ENCODE assay signal across 19 cellular contexts in genomic region chr16:84919751-84920150, GRCh38.
DNase-seq lines count a peak whose midpoint lies in the region; ATAC-seq, FAIRE-seq and TF ChIP-seq lines count a peak whose summit lies in the region.
"Had no signal": no experiment of that assay in that cellular context is flagged by ENCODE, and none has a peak within 500 bp of the region (broad histone marks: within the 10 kb centered on the region; RNA-seq: fewer than 3 reads in every experiment).

No MANE protein-coding gene starts in this region.

- BruUV-seq in K562 (replicated peaks; lab: Mats Ljungman, UMichigan) = no TSS peak
- BruUV-seq in mammary epithelial cell (replicated peaks; lab: Mats Ljungman, UMichigan) = no TSS peak

- H3K9me3 Mint-ChIP-seq in GM23338 (no peaks in the 10 kb centered on the region), nephron (no peaks in the 10 kb centered on the region)
- H3K9me3 Mint-ChIP-seq: CD4-positive, alpha-beta T cell had no signal

- no peaks in the 10 kb centered on the region for H3K9me2 ChIP-seq in GM23338 (ENCODE audit: insufficient read depth)

- intact Hi-C loops in K562 (cut with micrococcal nuclease) (no loop called here), stomach (cut with DNase I; ENCODE audit: low total_unique reads) (no loop called here), mammary epithelial cell (cut with micrococcal nuclease) (no loop called here)

- dilution Hi-C loops in mammary epithelial cell (cut with HindIII; ENCODE audit: low sequenced_read_pairs) = loop anchor here (10.0 kb wide), 1 partner anchor 55 kb away; no protein-coding TSS in a partner anchor

- H3K9me1 ChIP-seq in K562 (ENCODE audit: control insufficient read depth, insufficient read depth, low read length) = no peaks in the 10 kb centered on the region

- TF ChIP-seq CTCF in GM23338 (conservative IDR thresholded peaks at IDR 0.05; ENCODE audit: low read depth in 2 of 2) = no peak
- TF ChIP-seq CTCF in K562 (IDR thresholded peaks at IDR 0.05 in 2 of 3, conservative IDR thresholded peaks at IDR 0.05 in 1 of 3; ENCODE audit: insufficient read depth in 2 of 3, low read depth in 1 of 3, low read length in 3 of 3) = no peak
- no peak for TF ChIP-seq CTCF in nephron (IDR thresholded peaks at IDR 0.05; ENCODE audit: unreplicated experiment in 3 of 3)
- TF ChIP-seq CTCF in stomach (IDR thresholded peaks at IDR 0.05) = no peak
- TF ChIP-seq CTCF in mammary epithelial cell (conservative IDR thresholded peaks at IDR 0.05 in 1 of 2, IDR thresholded peaks at IDR 0.05 in 1 of 2; ENCODE audit: extremely low read depth in 1 of 2, insufficient read depth in 1 of 2, low read depth in 1 of 2, low read length in 2 of 2) = no peak

- no peaks in the 10 kb centered on the region for H3K9me3 ChIP-seq in K562 (replicated peaks; ENCODE audit: control insufficient read depth, insufficient read depth, low read depth, low read length)
- no peaks in the 10 kb centered on the region for H3K9me3 ChIP-seq in stomach
- H3K9me3 ChIP-seq in mammary epithelial cell (replicated peaks; ENCODE audit: insufficient read depth, low read length) = no peaks in the 10 kb centered on the region

- TF ChIP-seq RAD21 in K562 (CRISPR knock-in tag; conservative IDR thresholded peaks at IDR 0.05 in 1 of 2, IDR thresholded peaks at IDR 0.05 in 1 of 2) = no peak

- H2AFZ ChIP-seq in GM23338 (peak overlapping the region; percentile 78; the same call in 1 of the 2 replicates), K562 (ENCODE audit: low read depth, low read length) (no peak overlapping the region), mammary epithelial cell (ENCODE audit: low read depth, low read length) (no peak overlapping the region)

- H3K27me3 ChIP-seq in GM23338 (ENCODE audit: insufficient read depth) (no peaks in the 10 kb centered on the region), K562 (ENCODE audit: control insufficient read depth in 2 of 2, insufficient read depth in 2 of 2, low read length in 2 of 2) (peaks cover 46 to 54% of the 10 kb centered on the region in 2 experiments), stomach (peaks cover 0 to 18% (median 0%) of the 10 kb centered on the region in 3 donors), mammary epithelial cell (ENCODE audit: insufficient read depth, low read length) (peaks cover 7% of the 10 kb centered on the region)

- H3K79me2 ChIP-seq in GM23338 (replicated peaks; ENCODE audit: insufficient read depth) (no peaks in the 10 kb centered on the region), K562 (ENCODE audit: control insufficient read depth, insufficient read depth, low read length) (no peaks in the 10 kb centered on the region), mammary epithelial cell (ENCODE audit: insufficient read depth, low read length) (no peaks in the 10 kb centered on the region)

- TF ChIP-seq EP300 in K562 (IDR thresholded peaks at IDR 0.05; ENCODE audit: low read length) = no peak
- TF ChIP-seq EP300 in stomach (IDR thresholded peaks at IDR 0.05) = no peak

- TF ChIP-seq POLR2A in K562 (conservative IDR thresholded peaks at IDR 0.05) (no peak), stomach (IDR thresholded peaks at IDR 0.05) (no peak)

- H3K36me3 Mint-ChIP-seq in GM23338 (ENCODE audit: low read depth) (no peaks in the 10 kb centered on the region), nephron (ENCODE audit: low read depth) (no peaks in the 10 kb centered on the region)

- POLR2A ChIA-PET in K562 (lab: Yijun Ruan, JAX) = interaction anchor here (0.7 to 1.1 kb wide), 2 partner anchors 34 to 59 kb away, joined by 3 read pairs; no protein-coding TSS in a partner anchor

- H3K27ac Mint-ChIP-seq in GM23338 (no peak overlapping the region), nephron (peak overlapping the region; percentile 52 to 90 (median 86))
- H3K27ac Mint-ChIP-seq: CD4-positive, alpha-beta T cell had no signal

- in situ Hi-C loops in K562 (cut with MboI) (no loop called here), mammary epithelial cell (cut with MboI; ENCODE audit: low sequenced_read_pairs in 2 of 2) (no loop called here)

- H3K27me3 Mint-ChIP-seq in GM23338 (ENCODE audit: insufficient read depth, low read depth, poor library complexity) = peaks cover 10% of the 10 kb centered on the region
- peaks cover 29% of the 10 kb centered on the region for H3K27me3 Mint-ChIP-seq in nephron (ENCODE audit: low read depth)

- H3K27ac ChIP-seq in GM23338 (ENCODE audit: low read depth) = no peak overlapping the region
- H3K27ac ChIP-seq in K562 (ENCODE audit: extremely low read depth, low read depth, low read length) = no peak overlapping the region
- H3K27ac ChIP-seq in stomach = peak overlapping the region in 3 of 5 donors; percentile 12 to 62 (median 22)
- H3K27ac ChIP-seq in mammary epithelial cell (ENCODE audit: insufficient read depth, low read depth, low read length) = no peak overlapping the region

- H3K4me2 ChIP-seq in GM23338 (no peak overlapping the region), K562 (ENCODE audit: insufficient read depth, low read length) (no peak overlapping the region), mammary epithelial cell (ENCODE audit: insufficient read depth, low read depth, low read length) (no peak overlapping the region)

- CTCF ChIA-PET in K562 (lab: Yijun Ruan, JAX; ENCODE audit: low intra/inter-chr PET ratio) (no interaction called here), mammary epithelial cell (lab: Charles Lee; ENCODE audit: low non-redundant PET) (no interaction called here)

- no peak overlapping the region for H3K9ac ChIP-seq in K562 (ENCODE audit: insufficient read depth in 1 of 2, low read depth in 2 of 2, low read length in 2 of 2)
- no peak overlapping the region for H3K9ac ChIP-seq in mammary epithelial cell (ENCODE audit: insufficient read depth, low read length)

- H3K4me3 Mint-ChIP-seq in GM23338 (no peak overlapping the region), nephron (peak overlapping the region in 2 of 3 experiments; percentile 15 to 54)
- H3K4me3 Mint-ChIP-seq: CD4-positive, alpha-beta T cell had no signal

- H3K4me3 ChIP-seq in GM23338 = no peak overlapping the region
- no peak overlapping the region for H3K4me3 ChIP-seq in K562
- no peak overlapping the region for H3K4me3 ChIP-seq in stomach
- H3K4me3 ChIP-seq in mammary epithelial cell (replicated peaks in 1 of 3; ENCODE audit: insufficient read depth in 1 of 3, low read depth in 2 of 3, low read length in 3 of 3) = no peak overlapping the region

- DNase-seq in GM23338 (ENCODE audit: low spot score) (peak; percentile 69), K562 (ENCODE audit: extremely low read depth in 1 of 4, low spot score in 3 of 4) (peak in 2 of 4 experiments; percentile 33 to 44), stomach (no peak), NCI-H526 (lab: John Stamatoyannopoulos, UW) (no peak), mammary epithelial cell (no peak), MV-4-11 (lab: John Stamatoyannopoulos, UW) (no peak)
- DNase-seq: CD4-positive, alpha-beta T cell; DMS153; GDM1; MM.1S; NCI-H1105; NCI-H2081 treated with DMSO at 0.1 percent for 48 hours; NCI-H748 treated with DMSO at 0.1 percent for 48 hours; OCI-M1; RPMI8226 had no signal

- no peaks in the 10 kb centered on the region for H3K36me3 ChIP-seq in GM23338 (ENCODE audit: insufficient read depth)
- no peaks in the 10 kb centered on the region for H3K36me3 ChIP-seq in K562 (ENCODE audit: control insufficient read depth, insufficient read depth, low read length)
- H3K36me3 ChIP-seq in stomach = no peaks in the 10 kb centered on the region
- no peaks in the 10 kb centered on the region for H3K36me3 ChIP-seq in mammary epithelial cell (ENCODE audit: insufficient read depth, low read length)

- H3K4me1 ChIP-seq in GM23338 (ENCODE audit: insufficient read depth) (no peaks in the 10 kb centered on the region), K562 (replicated peaks in 1 of 2; ENCODE audit: control insufficient read depth in 2 of 2, insufficient read depth in 2 of 2, low read length in 2 of 2) (peaks cover 3 to 14% of the 10 kb centered on the region in 2 experiments; a peak in 4 of 5 replicates), stomach (peaks cover 6 to 33% (median 22%) of the 10 kb centered on the region in 4 donors), mammary epithelial cell (ENCODE audit: insufficient read depth, low read length) (no peaks in the 10 kb centered on the region)

- no peaks in the 10 kb centered on the region for H4K20me1 ChIP-seq in GM23338 (replicated peaks; ENCODE audit: insufficient read depth)
- peaks cover 4% of the 10 kb centered on the region; the same call in 1 of the 2 replicates for H4K20me1 ChIP-seq in K562 (replicated peaks; ENCODE audit: control insufficient read depth, insufficient read depth, low read length)
- H4K20me1 ChIP-seq in mammary epithelial cell (ENCODE audit: insufficient read depth, low read length) = no peaks in the 10 kb centered on the region

- peaks cover 2% of the 10 kb centered on the region for H3K4me1 Mint-ChIP-seq in GM23338
- peaks cover 88% of the 10 kb centered on the region for H3K4me1 Mint-ChIP-seq in nephron

- H3F3A ChIP-seq in GM23338 (replicated peaks; ENCODE audit: low read depth) = no peaks in the 10 kb centered on the region

- ATAC-seq in GM23338 (peak; percentile 77), K562 (peak; percentile 43; the same call in 2 of the 3 replicates), GM18511 (IDR thresholded peaks at IDR 0.05; ENCODE audit: unreplicated experiment) (no peak)
- ATAC-seq: HCT116 had no signal

- FAIRE-seq in K562 (lab: Jason Lieb, UNC) = no peak
- FAIRE-seq: A204.1 had no signal

- WGBS in K562 (ENCODE audit: insufficient coverage, low coverage, missing lambda C conversion rate) = 6% methylated on average over 12 of the region's 12 CpGs
- 65 to 76% (median 68%) methylated on average over 12 of the region's 12 CpGs for WGBS in stomach, 5 donors
- WGBS in mammary epithelial cell (ENCODE audit: low coverage, missing lambda C conversion rate) = 82% methylated on average over 5 of the region's 12 CpGs

TF ChIP-seq in K562, 482 proteins besides CTCF, POLR2A, EP300 and RAD21 (continues in another document):
- TF ChIP-seq SMARCB1 (IDR thresholded peaks at IDR 0.05; ENCODE audit: insufficient read length, low read depth) (no peak), ZNF696 (CRISPR knock-in tag; conservative IDR thresholded peaks at IDR 0.05) (no peak), ZNF140 (CRISPR knock-in tag; IDR thresholded peaks at IDR 0.05) (no peak), ZSCAN32 (CRISPR knock-in tag; IDR thresholded peaks at IDR 0.05) (no peak), PTTG1 (tag; IDR thresholded peaks at IDR 0.05; ENCODE audit: low read depth) (no peak), ZNF212 (CRISPR knock-in tag; IDR thresholded peaks at IDR 0.05) (no peak), POLR2AphosphoS5 (IDR thresholded peaks at IDR 0.05; ENCODE audit: control insufficient read depth, insufficient read depth, low read depth, low read length) (no peak), ZNF175 (CRISPR knock-in tag; IDR thresholded peaks at IDR 0.05; ENCODE audit: low read depth) (no peak)

Comparison
In these comparisons a context has a peak if more than half of its experiments do, and no peak if none do; other contexts are left out.
1. H3K27ac ChIP-seq: peak in stomach (3 of 5); none in GM23338 (single experiment), K562 (single experiment) and mammary epithelial cell (single experiment).